In genomic region chr6:34791842-34792604, GRCh38 we compare ENCODE assay signal across 1 cellular context.
A peak's percentile ranks its signal among the peaks of the same experiment; 100 is the strongest.
TF ChIP-seq lines count a peak whose summit lies in the region.

Gene BLTP3A, plus strand, starts transcription at chr6:34792083. Its CDS starts 168 bp downstream, at chr6:34792251.

TF ChIP-seq in GM12878, 131 proteins besides CTCF, POLR2A, EP300 and RAD21 (continued from another document and continues in another):
- TF ChIP-seq YBX1 (IDR thresholded peaks at IDR 0.05) (no peak), RFX5 (IDR thresholded peaks at IDR 0.05; ENCODE audit: low read depth, low read length) (no peak), ASH2L (IDR thresholded peaks at IDR 0.05; ENCODE audit: borderline replicate concordance, low read depth) (peak; percentile 62; the same call in 1 of the 2 replicates), SIX5 (IDR thresholded peaks at IDR 0.05; ENCODE audit: low read depth, low read length, severe bottlenecking) (no peak), DPF2 (IDR thresholded peaks at IDR 0.05) (peak; percentile 89), ZBTB11 (CRISPR knock-in tag; IDR thresholded peaks at IDR 0.05) (no peak), HCFC1 (IDR thresholded peaks at IDR 0.05; ENCODE audit: low read length) (peak; percentile 28; the same call in 1 of the 2 replicates), CBX5 (IDR thresholded peaks at IDR 0.05; ENCODE audit: low read depth) (no peak), RAD51 (IDR thresholded peaks at IDR 0.05) (no peak), ATF7 (IDR thresholded peaks at IDR 0.05; ENCODE audit: low read depth) (no peak), IKZF2 (IDR thresholded peaks at IDR 0.05) (no peak), EZH2 (IDR thresholded peaks at IDR 0.05; ENCODE audit: borderline replicate concordance, control insufficient read depth, low read depth, low read length) (no peak), KLF5 (IDR thresholded peaks at IDR 0.05; ENCODE audit: partially characterized antibody) (no peak), MEF2B (IDR thresholded peaks at IDR 0.05; ENCODE audit: partially characterized antibody, poor library complexity, severe bottlenecking) (no peak), ZNF622 (IDR thresholded peaks at IDR 0.05) (no peak), RELA (IDR thresholded peaks at IDR 0.05; ENCODE audit: borderline replicate concordance, partially characterized antibody) (no peak), PKNOX1 (IDR thresholded peaks at IDR 0.05) (no peak), MYC (IDR thresholded peaks at IDR 0.05; ENCODE audit: insufficient read depth, insufficient read length, insufficient replicate concordance, low read length, severe bottlenecking) (no peak), CREM (IDR thresholded peaks at IDR 0.05; ENCODE audit: low read depth) (peak; percentile 41; the same call in 1 of the 2 replicates), SMAD5 (IDR thresholded peaks at IDR 0.05; ENCODE audit: low read depth) (no peak; the same call in 1 of the 2 replicates), GABPA (IDR thresholded peaks at IDR 0.05; ENCODE audit: low read depth) (no peak), BRCA1 (IDR thresholded peaks at IDR 0.05; ENCODE audit: low read depth, low read length) (no peak), KAT2A (conservative IDR thresholded peaks at IDR 0.05; ENCODE audit: control insufficient read depth, low read depth, low read length) (no peak), RBBP5 (conservative IDR thresholded peaks at IDR 0.05) (no peak), CEBPZ (IDR thresholded peaks at IDR 0.05; ENCODE audit: low read depth, low read length) (no peak), SMAD1 (IDR thresholded peaks at IDR 0.05; ENCODE audit: low read depth, partially characterized antibody) (no peak), BACH1 (IDR thresholded peaks at IDR 0.05; ENCODE audit: borderline replicate concordance) (peak; percentile 92)
- TF ChIP-seq, protein P1, sequence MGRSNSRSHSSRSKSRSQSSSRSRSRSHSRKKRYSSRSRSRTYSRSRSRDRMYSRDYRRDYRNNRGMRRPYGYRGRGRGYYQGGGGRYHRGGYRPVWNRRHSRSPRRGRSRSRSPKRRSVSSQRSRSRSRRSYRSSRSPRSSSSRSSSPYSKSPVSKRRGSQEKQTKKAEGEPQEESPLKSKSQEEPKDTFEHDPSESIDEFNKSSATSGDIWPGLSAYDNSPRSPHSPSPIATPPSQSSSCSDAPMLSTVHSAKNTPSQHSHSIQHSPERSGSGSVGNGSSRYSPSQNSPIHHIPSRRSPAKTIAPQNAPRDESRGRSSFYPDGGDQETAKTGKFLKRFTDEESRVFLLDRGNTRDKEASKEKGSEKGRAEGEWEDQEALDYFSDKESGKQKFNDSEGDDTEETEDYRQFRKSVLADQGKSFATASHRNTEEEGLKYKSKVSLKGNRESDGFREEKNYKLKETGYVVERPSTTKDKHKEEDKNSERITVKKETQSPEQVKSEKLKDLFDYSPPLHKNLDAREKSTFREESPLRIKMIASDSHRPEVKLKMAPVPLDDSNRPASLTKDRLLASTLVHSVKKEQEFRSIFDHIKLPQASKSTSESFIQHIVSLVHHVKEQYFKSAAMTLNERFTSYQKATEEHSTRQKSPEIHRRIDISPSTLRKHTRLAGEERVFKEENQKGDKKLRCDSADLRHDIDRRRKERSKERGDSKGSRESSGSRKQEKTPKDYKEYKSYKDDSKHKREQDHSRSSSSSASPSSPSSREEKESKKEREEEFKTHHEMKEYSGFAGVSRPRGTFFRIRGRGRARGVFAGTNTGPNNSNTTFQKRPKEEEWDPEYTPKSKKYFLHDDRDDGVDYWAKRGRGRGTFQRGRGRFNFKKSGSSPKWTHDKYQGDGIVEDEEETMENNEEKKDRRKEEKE (IDR thresholded peaks at IDR 0.05): 0 out of 2 replicates have a peak, but pooled peaks have one; percentile 8
- TF ChIP-seq, protein P2, sequence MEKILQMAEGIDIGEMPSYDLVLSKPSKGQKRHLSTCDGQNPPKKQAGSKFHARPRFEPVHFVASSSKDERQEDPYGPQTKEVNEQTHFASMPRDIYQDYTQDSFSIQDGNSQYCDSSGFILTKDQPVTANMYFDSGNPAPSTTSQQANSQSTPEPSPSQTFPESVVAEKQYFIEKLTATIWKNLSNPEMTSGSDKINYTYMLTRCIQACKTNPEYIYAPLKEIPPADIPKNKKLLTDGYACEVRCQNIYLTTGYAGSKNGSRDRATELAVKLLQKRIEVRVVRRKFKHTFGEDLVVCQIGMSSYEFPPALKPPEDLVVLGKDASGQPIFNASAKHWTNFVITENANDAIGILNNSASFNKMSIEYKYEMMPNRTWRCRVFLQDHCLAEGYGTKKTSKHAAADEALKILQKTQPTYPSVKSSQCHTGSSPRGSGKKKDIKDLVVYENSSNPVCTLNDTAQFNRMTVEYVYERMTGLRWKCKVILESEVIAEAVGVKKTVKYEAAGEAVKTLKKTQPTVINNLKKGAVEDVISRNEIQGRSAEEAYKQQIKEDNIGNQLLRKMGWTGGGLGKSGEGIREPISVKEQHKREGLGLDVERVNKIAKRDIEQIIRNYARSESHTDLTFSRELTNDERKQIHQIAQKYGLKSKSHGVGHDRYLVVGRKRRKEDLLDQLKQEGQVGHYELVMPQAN (conservative IDR thresholded peaks at IDR 0.05): peak; percentile 85
- TF ChIP-seq, protein P3, sequence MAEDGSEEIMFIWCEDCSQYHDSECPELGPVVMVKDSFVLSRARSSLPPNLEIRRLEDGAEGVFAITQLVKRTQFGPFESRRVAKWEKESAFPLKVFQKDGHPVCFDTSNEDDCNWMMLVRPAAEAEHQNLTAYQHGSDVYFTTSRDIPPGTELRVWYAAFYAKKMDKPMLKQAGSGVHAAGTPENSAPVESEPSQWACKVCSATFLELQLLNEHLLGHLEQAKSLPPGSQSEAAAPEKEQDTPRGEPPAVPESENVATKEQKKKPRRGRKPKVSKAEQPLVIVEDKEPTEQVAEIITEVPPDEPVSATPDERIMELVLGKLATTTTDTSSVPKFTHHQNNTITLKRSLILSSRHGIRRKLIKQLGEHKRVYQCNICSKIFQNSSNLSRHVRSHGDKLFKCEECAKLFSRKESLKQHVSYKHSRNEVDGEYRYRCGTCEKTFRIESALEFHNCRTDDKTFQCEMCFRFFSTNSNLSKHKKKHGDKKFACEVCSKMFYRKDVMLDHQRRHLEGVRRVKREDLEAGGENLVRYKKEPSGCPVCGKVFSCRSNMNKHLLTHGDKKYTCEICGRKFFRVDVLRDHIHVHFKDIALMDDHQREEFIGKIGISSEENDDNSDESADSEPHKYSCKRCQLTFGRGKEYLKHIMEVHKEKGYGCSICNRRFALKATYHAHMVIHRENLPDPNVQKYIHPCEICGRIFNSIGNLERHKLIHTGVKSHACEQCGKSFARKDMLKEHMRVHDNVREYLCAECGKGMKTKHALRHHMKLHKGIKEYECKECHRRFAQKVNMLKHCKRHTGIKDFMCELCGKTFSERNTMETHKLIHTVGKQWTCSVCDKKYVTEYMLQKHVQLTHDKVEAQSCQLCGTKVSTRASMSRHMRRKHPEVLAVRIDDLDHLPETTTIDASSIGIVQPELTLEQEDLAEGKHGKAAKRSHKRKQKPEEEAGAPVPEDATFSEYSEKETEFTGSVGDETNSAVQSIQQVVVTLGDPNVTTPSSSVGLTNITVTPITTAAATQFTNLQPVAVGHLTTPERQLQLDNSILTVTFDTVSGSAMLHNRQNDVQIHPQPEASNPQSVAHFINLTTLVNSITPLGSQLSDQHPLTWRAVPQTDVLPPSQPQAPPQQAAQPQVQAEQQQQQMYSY (CRISPR knock-in tag; IDR thresholded peaks at IDR 0.05): no peak
- TF ChIP-seq, protein P4, sequence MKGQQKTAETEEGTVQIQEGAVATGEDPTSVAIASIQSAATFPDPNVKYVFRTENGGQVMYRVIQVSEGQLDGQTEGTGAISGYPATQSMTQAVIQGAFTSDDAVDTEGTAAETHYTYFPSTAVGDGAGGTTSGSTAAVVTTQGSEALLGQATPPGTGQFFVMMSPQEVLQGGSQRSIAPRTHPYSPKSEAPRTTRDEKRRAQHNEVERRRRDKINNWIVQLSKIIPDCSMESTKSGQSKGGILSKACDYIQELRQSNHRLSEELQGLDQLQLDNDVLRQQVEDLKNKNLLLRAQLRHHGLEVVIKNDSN (IDR thresholded peaks at IDR 0.05; ENCODE audit: borderline replicate concordance, extremely low read length, insufficient read depth, low read depth, low read length): no peak
- TF ChIP-seq, protein P5, sequence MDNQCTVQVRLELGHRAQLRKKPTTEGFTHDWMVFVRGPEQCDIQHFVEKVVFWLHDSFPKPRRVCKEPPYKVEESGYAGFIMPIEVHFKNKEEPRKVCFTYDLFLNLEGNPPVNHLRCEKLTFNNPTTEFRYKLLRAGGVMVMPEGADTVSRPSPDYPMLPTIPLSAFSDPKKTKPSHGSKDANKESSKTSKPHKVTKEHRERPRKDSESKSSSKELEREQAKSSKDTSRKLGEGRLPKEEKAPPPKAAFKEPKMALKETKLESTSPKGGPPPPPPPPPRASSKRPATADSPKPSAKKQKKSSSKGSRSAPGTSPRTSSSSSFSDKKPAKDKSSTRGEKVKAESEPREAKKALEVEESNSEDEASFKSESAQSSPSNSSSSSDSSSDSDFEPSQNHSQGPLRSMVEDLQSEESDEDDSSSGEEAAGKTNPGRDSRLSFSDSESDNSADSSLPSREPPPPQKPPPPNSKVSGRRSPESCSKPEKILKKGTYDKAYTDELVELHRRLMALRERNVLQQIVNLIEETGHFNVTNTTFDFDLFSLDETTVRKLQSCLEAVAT (IDR thresholded peaks at IDR 0.05): no peak
- TF ChIP-seq, protein P6, sequence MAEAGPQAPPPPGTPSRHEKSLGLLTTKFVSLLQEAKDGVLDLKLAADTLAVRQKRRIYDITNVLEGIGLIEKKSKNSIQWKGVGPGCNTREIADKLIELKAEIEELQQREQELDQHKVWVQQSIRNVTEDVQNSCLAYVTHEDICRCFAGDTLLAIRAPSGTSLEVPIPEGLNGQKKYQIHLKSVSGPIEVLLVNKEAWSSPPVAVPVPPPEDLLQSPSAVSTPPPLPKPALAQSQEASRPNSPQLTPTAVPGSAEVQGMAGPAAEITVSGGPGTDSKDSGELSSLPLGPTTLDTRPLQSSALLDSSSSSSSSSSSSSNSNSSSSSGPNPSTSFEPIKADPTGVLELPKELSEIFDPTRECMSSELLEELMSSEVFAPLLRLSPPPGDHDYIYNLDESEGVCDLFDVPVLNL (IDR thresholded peaks at IDR 0.05; ENCODE audit: low read depth, low read length): no peak
- TF ChIP-seq, protein P7, sequence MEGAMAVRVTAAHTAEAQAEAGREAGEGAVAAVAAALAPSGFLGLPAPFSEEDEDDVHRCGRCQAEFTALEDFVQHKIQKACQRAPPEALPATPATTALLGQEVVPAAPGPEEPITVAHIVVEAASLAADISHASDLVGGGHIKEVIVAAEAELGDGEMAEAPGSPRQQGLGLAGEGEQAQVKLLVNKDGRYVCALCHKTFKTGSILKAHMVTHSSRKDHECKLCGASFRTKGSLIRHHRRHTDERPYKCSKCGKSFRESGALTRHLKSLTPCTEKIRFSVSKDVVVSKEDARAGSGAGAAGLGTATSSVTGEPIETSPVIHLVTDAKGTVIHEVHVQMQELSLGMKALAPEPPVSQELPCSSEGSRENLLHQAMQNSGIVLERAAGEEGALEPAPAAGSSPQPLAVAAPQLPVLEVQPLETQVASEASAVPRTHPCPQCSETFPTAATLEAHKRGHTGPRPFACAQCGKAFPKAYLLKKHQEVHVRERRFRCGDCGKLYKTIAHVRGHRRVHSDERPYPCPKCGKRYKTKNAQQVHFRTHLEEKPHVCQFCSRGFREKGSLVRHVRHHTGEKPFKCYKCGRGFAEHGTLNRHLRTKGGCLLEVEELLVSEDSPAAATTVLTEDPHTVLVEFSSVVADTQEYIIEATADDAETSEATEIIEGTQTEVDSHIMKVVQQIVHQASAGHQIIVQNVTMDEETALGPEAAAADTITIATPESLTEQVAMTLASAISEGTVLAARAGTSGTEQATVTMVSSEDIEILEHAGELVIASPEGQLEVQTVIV (IDR thresholded peaks at IDR 0.05; ENCODE audit: borderline replicate concordance, partially characterized antibody): no peak
